In the genomic region with DNA sequence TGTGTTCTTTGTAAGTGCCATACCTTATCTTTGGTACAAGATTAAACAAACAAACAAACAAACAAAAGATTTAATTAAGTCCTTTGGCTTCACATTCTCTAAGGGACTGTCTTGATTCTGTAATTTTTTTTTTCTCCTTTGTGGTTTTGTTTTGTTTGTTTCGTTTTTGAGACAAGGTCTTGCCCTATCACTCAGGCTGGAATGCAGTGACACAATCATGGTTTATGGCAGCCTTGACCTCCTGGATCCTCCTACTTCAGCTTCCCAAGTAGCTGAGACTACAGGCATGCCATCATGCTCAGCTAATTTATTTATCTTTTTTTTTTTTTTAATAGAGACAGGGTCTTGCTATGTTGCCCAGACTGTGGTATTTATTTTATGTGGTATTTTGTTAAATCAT, we compare ENCODE assay signal across 15 cellular contexts.
DNase-seq lines count a peak whose midpoint lies in the region; ATAC-seq and TF ChIP-seq lines count a peak whose summit lies in the region.
"Had no signal": no experiment of that assay in that cellular context is flagged by ENCODE, and none has a peak within 500 bp of the region (broad histone marks: within the 10 kb centered on the region; RNA-seq: fewer than 3 reads in every experiment).

No MANE protein-coding gene starts in this region.

- ATAC-seq in foreskin keratinocyte (peak; percentile 31), sciatic nerve (peak; percentile 52), HG02973 (IDR thresholded peaks at IDR 0.05; ENCODE audit: unreplicated experiment) (no peak)
- ATAC-seq in stimulated activated naive CD8-positive, alpha-beta T cell treated with anti-CD3 and anti-CD28 coated beads, Interleukin-15, amount 100 ng/mL, for 72 hours, result no peak

- peak; percentile 76 for DNase-seq in HFFc6
- peak; percentile 72 for DNase-seq in adipocyte (ENCODE audit: low read depth)
- peak in 1 of 2 donors; percentile 26 for DNase-seq in foreskin keratinocyte
- DNase-seq in sciatic nerve (ENCODE audit: low spot score), result no peak
- no peak for DNase-seq in NCI-H2196 treated with DMSO at 0.1 percent for 48 hours (lab: John Stamatoyannopoulos, UW; ENCODE audit: unreplicated experiment)
- no peak for DNase-seq in stimulated activated naive CD8-positive, alpha-beta T cell treated with anti-CD3 and anti-CD28 coated beads, Interleukin-15, amount 100 ng/mL, for 72 hours
- no peak for DNase-seq in stimulated activated naive CD4-positive, alpha-beta T cell (lab: John Stamatoyannopoulos, UW)
- DNase-seq: activated CD4-positive, alpha-beta memory T cell treated with anti-CD3 and anti-CD28 coated beads, Interleukin-2, amount 10 ng/mL, durations not matched to agents 7 days and 5 days; activated naive CD8-positive, alpha-beta T cell treated with anti-CD3 and anti-CD28 coated beads for 36 hours; NCI-H1436; nephron progenitor cell; stimulated activated CD4-positive, alpha-beta T cell treated with anti-CD3 and anti-CD28 coated beads, Interleukin-15, amount 100 ng/mL, for 24 hours had no signal

- no peak overlapping the region for H3K27ac ChIP-seq in foreskin keratinocyte
- H3K27ac ChIP-seq: HL-60 had no signal

- H3K36me3 Mint-ChIP-seq in HFFc6 (ENCODE audit: low read depth), result peaks cover 8% of the 10 kb centered on the region; the same call in 1 of the 2 replicates

- H3K4me3 Mint-ChIP-seq in HFFc6, result peak overlapping the region; percentile 9; the same call in 1 of the 2 replicates
- H3K4me3 Mint-ChIP-seq in stimulated activated naive CD8-positive, alpha-beta T cell treated with anti-CD3 and anti-CD28 coated beads, Interleukin-15, amount 100 ng/mL, for 72 hours, result no peak overlapping the region
- H3K4me3 Mint-ChIP-seq: activated CD4-positive, alpha-beta memory T cell treated with anti-CD3 and anti-CD28 coated beads, Interleukin-2, amount 10 ng/mL, durations not matched to agents 7 days and 5 days; activated naive CD8-positive, alpha-beta T cell treated with anti-CD3 and anti-CD28 coated beads for 36 hours; nephron progenitor cell; T-helper 1 cell treated with Interleukin-12 subunit alpha and Interleukin-12 subunit beta and Interleukin-4 antibody, amounts not matched to agents 30 μg/mL and 1 μg/mL, for 36 hours had no signal

- peaks cover 53% of the 10 kb centered on the region for H3K4me1 Mint-ChIP-seq in HFFc6 (ENCODE audit: low read depth)
- H3K4me1 Mint-ChIP-seq in stimulated activated naive CD8-positive, alpha-beta T cell treated with anti-CD3 and anti-CD28 coated beads, Interleukin-15, amount 100 ng/mL, for 72 hours, result peaks cover 19% of the 10 kb centered on the region

- H3K4me3 ChIP-seq in adipocyte (ENCODE audit: low read length), result no peak overlapping the region

- no peaks in the 10 kb centered on the region for H3K36me3 ChIP-seq in adipocyte (ENCODE audit: control insufficient read depth, insufficient read depth, low read length, severe bottlenecking)

- peak overlapping the region; percentile 67 for H3K27ac Mint-ChIP-seq in HFFc6
- no peak overlapping the region for H3K27ac Mint-ChIP-seq in stimulated activated naive CD8-positive, alpha-beta T cell treated with anti-CD3 and anti-CD28 coated beads, Interleukin-15, amount 100 ng/mL, for 72 hours
- H3K27ac Mint-ChIP-seq: activated CD4-positive, alpha-beta memory T cell treated with anti-CD3 and anti-CD28 coated beads, Interleukin-2, amount 10 ng/mL, durations not matched to agents 7 days and 5 days; activated naive CD8-positive, alpha-beta T cell treated with anti-CD3 and anti-CD28 coated beads for 36 hours; nephron progenitor cell; T-helper 1 cell treated with Interleukin-12 subunit alpha and Interleukin-12 subunit beta and Interleukin-4 antibody, amounts not matched to agents 30 μg/mL and 1 μg/mL, for 36 hours had no signal

- H3K9me3 ChIP-seq in adipocyte (ENCODE audit: control insufficient read depth, low read length), result no peaks in the 10 kb centered on the region

- no peaks in the 10 kb centered on the region for H3K9me3 Mint-ChIP-seq in HFFc6
- H3K9me3 Mint-ChIP-seq in stimulated activated naive CD8-positive, alpha-beta T cell treated with anti-CD3 and anti-CD28 coated beads, Interleukin-15, amount 100 ng/mL, for 72 hours, result no peaks in the 10 kb centered on the region
- H3K9me3 Mint-ChIP-seq: activated CD4-positive, alpha-beta memory T cell treated with anti-CD3 and anti-CD28 coated beads, Interleukin-2, amount 10 ng/mL, durations not matched to agents 7 days and 5 days; activated naive CD8-positive, alpha-beta T cell treated with anti-CD3 and anti-CD28 coated beads for 36 hours; nephron progenitor cell; T-helper 1 cell treated with Interleukin-12 subunit alpha and Interleukin-12 subunit beta and Interleukin-4 antibody, amounts not matched to agents 30 μg/mL and 1 μg/mL, for 36 hours had no signal

- intact Hi-C loops in sciatic nerve (cut with DNase I), result no loop called here

- H3K4me1 ChIP-seq in adipocyte (ENCODE audit: control insufficient read depth, insufficient read depth, low read length) (peaks cover 13% of the 10 kb centered on the region), foreskin keratinocyte (no peaks in the 10 kb centered on the region)

- TF ChIP-seq CTCF in HFFc6 (IDR thresholded peaks at IDR 0.05), result no peak
- TF ChIP-seq CTCF in foreskin keratinocyte (conservative IDR thresholded peaks at IDR 0.05), result no peak

- H3K9ac ChIP-seq in adipocyte (ENCODE audit: low read length), result no peak overlapping the region

- H3K27me3 ChIP-seq in adipocyte (replicated peaks; ENCODE audit: control insufficient read depth, insufficient read depth, low read length) (no peaks in the 10 kb centered on the region), foreskin keratinocyte (no peaks in the 10 kb centered on the region)

- no peaks in the 10 kb centered on the region; the same call in none of the 2 replicates for H3K27me3 Mint-ChIP-seq in HFFc6 (ENCODE audit: insufficient read depth)
- H3K27me3 Mint-ChIP-seq in stimulated activated naive CD8-positive, alpha-beta T cell treated with anti-CD3 and anti-CD28 coated beads, Interleukin-15, amount 100 ng/mL, for 72 hours, result no peaks in the 10 kb centered on the region
- H3K27me3 Mint-ChIP-seq: activated CD4-positive, alpha-beta memory T cell treated with anti-CD3 and anti-CD28 coated beads, Interleukin-2, amount 10 ng/mL, durations not matched to agents 7 days and 5 days; activated naive CD8-positive, alpha-beta T cell treated with anti-CD3 and anti-CD28 coated beads for 36 hours had no signal

Comparison
In these comparisons a context has a peak if more than half of its experiments do, and no peak if none do; other contexts are left out.
1. DNase-seq: peak in HFFc6 (single experiment) and adipocyte (single experiment); none in sciatic nerve (single experiment), NCI-H2196 treated with DMSO at 0.1 percent for 48 hours (single experiment), stimulated activated naive CD8-positive, alpha-beta T cell treated with anti-CD3 and anti-CD28 coated beads, Interleukin-15, amount 100 ng/mL, for 72 hours (0 of 2) and stimulated activated naive CD4-positive, alpha-beta T cell (0 of 6).
2. ATAC-seq: peak in foreskin keratinocyte (single experiment) and sciatic nerve (single experiment); none in stimulated activated naive CD8-positive, alpha-beta T cell treated with anti-CD3 and anti-CD28 coated beads, Interleukin-15, amount 100 ng/mL, for 72 hours (single experiment) and HG02973 (single experiment).